In genomic region chr19:55601127-55601526, GRCh38 we compare ENCODE assay signal across 1 cellular context.
TF ChIP-seq lines count a peak whose summit lies in the region.

No MANE protein-coding gene starts in this region.

TF ChIP-seq in K562, 482 proteins besides CTCF, POLR2A, EP300 and RAD21 (continued from another document):
- no peak for TF ChIP-seq CUX1 (CRISPR knock-in tag; IDR thresholded peaks at IDR 0.05)
- no peak for TF ChIP-seq ZNF212 (CRISPR knock-in tag; IDR thresholded peaks at IDR 0.05)
- no peak for TF ChIP-seq CREBBP (IDR thresholded peaks at IDR 0.05; ENCODE audit: low read depth, low read length)
- TF ChIP-seq ZNF280B (CRISPR knock-in tag; IDR thresholded peaks at IDR 0.05): no peak
- TF ChIP-seq ATF2 (CRISPR knock-in tag; IDR thresholded peaks at IDR 0.05): no peak
- TF ChIP-seq BCOR (IDR thresholded peaks at IDR 0.05): peak; percentile 99
- no peak for TF ChIP-seq MCM3 (IDR thresholded peaks at IDR 0.05)
- no peak for TF ChIP-seq NRF1 (conservative IDR thresholded peaks at IDR 0.05 in 1 of 2, IDR thresholded peaks at IDR 0.05 in 1 of 2)
- TF ChIP-seq HDAC3 (IDR thresholded peaks at IDR 0.05; ENCODE audit: borderline replicate concordance, partially characterized antibody): no peak
- TF ChIP-seq EP400 (IDR thresholded peaks at IDR 0.05): no peak
- TF ChIP-seq KDM1A (IDR thresholded peaks at IDR 0.05): peak; percentile 50 to 81; a peak in 3 of 4 replicates
- peak; percentile 90 for TF ChIP-seq RBM25 (IDR thresholded peaks at IDR 0.05; ENCODE audit: low read depth, low read length, severe bottlenecking)
- TF ChIP-seq FOXK1 (CRISPR knock-in tag; IDR thresholded peaks at IDR 0.05; ENCODE audit: borderline replicate concordance): no peak
- TF ChIP-seq ZNF134 (CRISPR knock-in tag; conservative IDR thresholded peaks at IDR 0.05): no peak
- 0 out of 2 replicates have a peak, but pooled peaks have one; percentile 11 for TF ChIP-seq MECOM (CRISPR knock-in tag; IDR thresholded peaks at IDR 0.05)
- peak; percentile 43; the same call in 1 of the 2 replicates for TF ChIP-seq SP1 (CRISPR knock-in tag; IDR thresholded peaks at IDR 0.05)
- TF ChIP-seq IRF1 (CRISPR knock-in tag; IDR thresholded peaks at IDR 0.05; ENCODE audit: borderline replicate concordance): no peak
- no peak for TF ChIP-seq NONO (IDR thresholded peaks at IDR 0.05; ENCODE audit: low read depth in 2 of 2, low read length in 1 of 2)
- no peak for TF ChIP-seq HDGF (IDR thresholded peaks at IDR 0.05)
- TF ChIP-seq CHAMP1 (IDR thresholded peaks at IDR 0.05): no peak
- TF ChIP-seq RCOR1 (IDR thresholded peaks at IDR 0.05; ENCODE audit: borderline replicate concordance in 1 of 2, low read depth in 2 of 2, low read length in 2 of 2): 0 out of 4 replicates have a peak, but pooled peaks of 1 of the 2 experiments have one; percentile 12
- TF ChIP-seq GATAD2B (IDR thresholded peaks at IDR 0.05; ENCODE audit: borderline replicate concordance): no peak
- TF ChIP-seq CHD4 (IDR thresholded peaks at IDR 0.05; ENCODE audit: insufficient read depth, insufficient replicate concordance, low read depth, low read length, poor library complexity, severe bottlenecking): peak; percentile 49
- TF ChIP-seq RNF219 (CRISPR knock-in tag; IDR thresholded peaks at IDR 0.05): no peak
- no peak for TF ChIP-seq KDM4B (IDR thresholded peaks at IDR 0.05; ENCODE audit: borderline replicate concordance in 2 of 2, low read depth in 1 of 2)
- no peak for TF ChIP-seq ZNF24 (IDR thresholded peaks at IDR 0.05)
- TF ChIP-seq DNMT1 (IDR thresholded peaks at IDR 0.05): no peak
- TF ChIP-seq HDAC6 (IDR thresholded peaks at IDR 0.05; ENCODE audit: low read depth, low read length): no peak
- peak; percentile 33; the same call in 1 of the 2 replicates for TF ChIP-seq ZSCAN32 (CRISPR knock-in tag; IDR thresholded peaks at IDR 0.05)
- TF ChIP-seq ETV1 (tag; conservative IDR thresholded peaks at IDR 0.05; ENCODE audit: low read depth): no peak
- no peak for TF ChIP-seq HIVEP1 (CRISPR knock-in tag; IDR thresholded peaks at IDR 0.05)
- TF ChIP-seq ZNF609 (CRISPR knock-in tag; IDR thresholded peaks at IDR 0.05; ENCODE audit: borderline replicate concordance): no peak
- TF ChIP-seq DEAF1 (CRISPR knock-in tag; IDR thresholded peaks at IDR 0.05): no peak
